In genomic region chr11:59973097-59973496, GRCh38 we compare ENCODE assay signal across 2 cellular contexts.
TF ChIP-seq lines count a peak whose summit lies in the region.

No MANE protein-coding gene starts in this region.

TF ChIP-seq in WTC11, 78 proteins besides CTCF, POLR2A, EP300 and RAD21:
- TF ChIP-seq PRRX2 (CRISPR knock-in tag; IDR thresholded peaks at IDR 0.05) = no peak
- no peak for TF ChIP-seq ATF2 (CRISPR knock-in tag; IDR thresholded peaks at IDR 0.05; ENCODE audit: borderline replicate concordance, low read depth)
- TF ChIP-seq ZNF423 (CRISPR knock-in tag; IDR thresholded peaks at IDR 0.05) = no peak
- no peak for TF ChIP-seq KAT7 (CRISPR knock-in tag; IDR thresholded peaks at IDR 0.05; ENCODE audit: borderline replicate concordance)
- no peak for TF ChIP-seq NFE2L1 (CRISPR knock-in tag; IDR thresholded peaks at IDR 0.05)
- TF ChIP-seq ZNF425 (CRISPR knock-in tag; conservative IDR thresholded peaks at IDR 0.05) = no peak
- no peak for TF ChIP-seq HMGA2 (CRISPR knock-in tag; IDR thresholded peaks at IDR 0.05)
- TF ChIP-seq CBFB (CRISPR knock-in tag; IDR thresholded peaks at IDR 0.05; ENCODE audit: low read depth) = no peak
- TF ChIP-seq ZNF317 (CRISPR knock-in tag; IDR thresholded peaks at IDR 0.05; ENCODE audit: borderline replicate concordance, low read depth) = no peak
- no peak for TF ChIP-seq ZNF671 (CRISPR knock-in tag; IDR thresholded peaks at IDR 0.05)
- TF ChIP-seq NR3C1 (CRISPR knock-in tag; conservative IDR thresholded peaks at IDR 0.05; ENCODE audit: low read depth) = no peak
- TF ChIP-seq ZMAT4 (CRISPR knock-in tag; IDR thresholded peaks at IDR 0.05) = no peak
- no peak for TF ChIP-seq IRF2 (CRISPR knock-in tag; IDR thresholded peaks at IDR 0.05; ENCODE audit: borderline replicate concordance, low read depth)
- no peak for TF ChIP-seq STAT6 (CRISPR knock-in tag; conservative IDR thresholded peaks at IDR 0.05; ENCODE audit: low read depth)
- no peak for TF ChIP-seq ATF1 (CRISPR knock-in tag; IDR thresholded peaks at IDR 0.05)
- TF ChIP-seq MLX (CRISPR knock-in tag; IDR thresholded peaks at IDR 0.05) = no peak
- no peak for TF ChIP-seq ZNF512 (CRISPR knock-in tag; IDR thresholded peaks at IDR 0.05; ENCODE audit: borderline replicate concordance)
- no peak for TF ChIP-seq FOXK1 (CRISPR knock-in tag; IDR thresholded peaks at IDR 0.05)
- TF ChIP-seq ZNF138 (CRISPR knock-in tag; conservative IDR thresholded peaks at IDR 0.05) = no peak
- TF ChIP-seq MXD4 (CRISPR knock-in tag; IDR thresholded peaks at IDR 0.05; ENCODE audit: borderline replicate concordance) = no peak

TF ChIP-seq in SK-N-SH, 30 proteins besides CTCF, POLR2A, EP300 and RAD21:
- TF ChIP-seq TCF12 (IDR thresholded peaks at IDR 0.05) = no peak
- no peak for TF ChIP-seq GATA2 (CRISPR knock-in tag; IDR thresholded peaks at IDR 0.05)
- no peak for TF ChIP-seq EZH2phosphoT487 (IDR thresholded peaks at IDR 0.05; ENCODE audit: borderline replicate concordance, low read depth)
- no peak for TF ChIP-seq RCOR1 (IDR thresholded peaks at IDR 0.05; ENCODE audit: low read length)
- no peak for TF ChIP-seq IRF3 (IDR thresholded peaks at IDR 0.05; ENCODE audit: low read depth, low read length)
